In genomic region chr6:97668716-97669115, GRCh38 we compare ENCODE assay signal across 8 cellular contexts.
DNase-seq lines count a peak whose midpoint lies in the region; ATAC-seq and TF ChIP-seq lines count a peak whose summit lies in the region.

No MANE protein-coding gene starts in this region.

- H3K9me3 Mint-ChIP-seq in activated T-helper 2 cell treated with anti-CD3 and anti-CD28 coated beads, Interferon-gamma antibody, Interleukin-2, Interleukin-4, amounts not matched to agents 10 μg/mL and 5 μg/mL and 100 μg/mL, durations not matched to agents 14 hours and 24 hours and 36 hours: no peaks in the 10 kb centered on the region

- H3K4me1 Mint-ChIP-seq in activated T-helper 2 cell treated with anti-CD3 and anti-CD28 coated beads, Interferon-gamma antibody, Interleukin-2, Interleukin-4, amounts not matched to agents 10 μg/mL and 5 μg/mL and 100 μg/mL, durations not matched to agents 14 hours and 24 hours and 36 hours (ENCODE audit: low read depth): peaks cover 6% of the 10 kb centered on the region

- H3K4me3 ChIP-seq in prostate gland: no peak overlapping the region

- ATAC-seq in GM21825 (IDR thresholded peaks at IDR 0.05; ENCODE audit: unreplicated experiment) (peak; percentile 41), omental fat pad (ENCODE audit: low FRiP score) (no peak)

- DNase-seq in ELR (ENCODE audit: low read depth): peak; percentile 7
- DNase-seq in NCI-H345 treated with DMSO at 0.1 percent for 48 hours (lab: John Stamatoyannopoulos, UW; ENCODE audit: unreplicated experiment): peak; percentile 26
- DNase-seq in kidney tubule cell (ENCODE audit: low spot score): peak; percentile 47
- DNase-seq in omental fat pad (ENCODE audit: low spot score): no peak
- DNase-seq in ACHN: no peak
- no peak for DNase-seq in prostate gland (ENCODE audit: low spot score)
- no peak for DNase-seq in activated T-helper 2 cell treated with anti-CD3 and anti-CD28 coated beads, Interferon-gamma antibody, Interleukin-2, Interleukin-4, amounts not matched to agents 10 μg/mL and 5 μg/mL and 100 μg/mL, durations not matched to agents 14 hours and 24 hours and 36 hours (ENCODE audit: low spot score)

- peaks cover 8% of the 10 kb centered on the region for H3K27me3 Mint-ChIP-seq in activated T-helper 2 cell treated with anti-CD3 and anti-CD28 coated beads, Interferon-gamma antibody, Interleukin-2, Interleukin-4, amounts not matched to agents 10 μg/mL and 5 μg/mL and 100 μg/mL, durations not matched to agents 14 hours and 24 hours and 36 hours (ENCODE audit: low read depth)

- H3K4me3 Mint-ChIP-seq in activated T-helper 2 cell treated with anti-CD3 and anti-CD28 coated beads, Interferon-gamma antibody, Interleukin-2, Interleukin-4, amounts not matched to agents 10 μg/mL and 5 μg/mL and 100 μg/mL, durations not matched to agents 14 hours and 24 hours and 36 hours (ENCODE audit: low read depth): no peak overlapping the region

- TF ChIP-seq POLR2A in prostate gland (IDR thresholded peaks at IDR 0.05): no peak

- no peaks in the 10 kb centered on the region for H3K9me3 ChIP-seq in prostate gland

- no peak overlapping the region for H3K27ac ChIP-seq in prostate gland

- TF ChIP-seq CTCF in omental fat pad (IDR thresholded peaks at IDR 0.05): no peak
- no peak for TF ChIP-seq CTCF in prostate gland (IDR thresholded peaks at IDR 0.05)

- no peak overlapping the region for H3K27ac Mint-ChIP-seq in activated T-helper 2 cell treated with anti-CD3 and anti-CD28 coated beads, Interferon-gamma antibody, Interleukin-2, Interleukin-4, amounts not matched to agents 10 μg/mL and 5 μg/mL and 100 μg/mL, durations not matched to agents 14 hours and 24 hours and 36 hours

- in situ Hi-C loops in ACHN (cut with HindIII; ENCODE audit: low pct_ligation_motif_present, low pct_unique_long_range_greater_than_20kb, low sequenced_read_pairs): no loop called here

- H3K36me3 Mint-ChIP-seq in activated T-helper 2 cell treated with anti-CD3 and anti-CD28 coated beads, Interferon-gamma antibody, Interleukin-2, Interleukin-4, amounts not matched to agents 10 μg/mL and 5 μg/mL and 100 μg/mL, durations not matched to agents 14 hours and 24 hours and 36 hours (ENCODE audit: low read depth): no peaks in the 10 kb centered on the region

- 28% methylated on average over 11 of the region's 11 CpGs for WGBS in prostate gland

- H3K4me1 ChIP-seq in prostate gland (replicated peaks): no peaks in the 10 kb centered on the region

- intact Hi-C loops in prostate gland (cut with DNase I): no loop called here
- intact Hi-C loops in activated T-helper 2 cell treated with anti-CD3 and anti-CD28 coated beads, Interferon-gamma antibody, Interleukin-2, Interleukin-4, amounts not matched to agents 10 μg/mL and 5 μg/mL and 100 μg/mL, durations not matched to agents 14 hours and 24 hours and 36 hours (cut with micrococcal nuclease): loop anchor here (5.0 kb wide), 1 partner anchor 459 kb away; no protein-coding TSS in a partner anchor

- no peaks in the 10 kb centered on the region for H3K36me3 ChIP-seq in prostate gland

- H3K27me3 ChIP-seq in prostate gland (replicated peaks; ENCODE audit: insufficient read depth): no peaks in the 10 kb centered on the region

Comparison
In these comparisons a context has a peak if more than half of its experiments do, and no peak if none do; other contexts are left out.
1. DNase-seq: peak in ELR (single experiment), NCI-H345 treated with DMSO at 0.1 percent for 48 hours (single experiment) and kidney tubule cell (single experiment); none in omental fat pad (single experiment), ACHN (single experiment), prostate gland (single experiment) and activated T-helper 2 cell treated with anti-CD3 and anti-CD28 coated beads, Interferon-gamma antibody, Interleukin-2, Interleukin-4, amounts not matched to agents 10 μg/mL and 5 μg/mL and 100 μg/mL, durations not matched to agents 14 hours and 24 hours and 36 hours (single experiment).